13 cellular contexts compared by ENCODE assay signal in the genomic region with DNA sequence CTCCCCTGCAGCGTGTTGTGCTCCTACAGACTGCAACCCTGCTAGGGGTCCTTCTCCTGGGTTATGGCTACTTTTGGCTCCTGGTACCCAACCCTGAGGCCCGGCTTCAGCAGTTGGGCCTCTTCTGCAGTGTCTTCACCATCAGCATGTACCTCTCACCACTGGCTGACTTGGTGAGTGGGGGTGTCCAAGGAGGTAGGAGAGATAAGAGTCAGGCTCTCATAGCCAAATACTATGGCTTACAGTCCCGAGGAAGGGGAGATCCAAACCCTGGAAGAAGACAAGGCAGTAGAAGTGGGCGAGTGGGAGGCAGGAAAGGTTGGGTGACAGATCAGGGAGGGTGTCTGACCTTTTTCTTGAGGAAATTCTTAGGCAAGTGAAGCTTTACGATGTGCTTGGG. TPM values are rescaled to one million over a fixed set of nuclear protein-coding genes. Genes with fewer than 3 reads are reported as not detected.
A peak's percentile ranks its signal among the peaks of the same experiment; 100 is the strongest.
DNase-seq lines count a peak whose midpoint lies in the region; ATAC-seq and TF ChIP-seq lines count a peak whose summit lies in the region.
"Had no signal": no experiment of that assay in that cellular context is flagged by ENCODE, and none has a peak within 500 bp of the region (broad histone marks: within the 10 kb centered on the region; RNA-seq: fewer than 3 reads in every experiment).

No MANE protein-coding gene starts in this region.

- no peak for ATAC-seq in GM19397 (IDR thresholded peaks at IDR 0.05; ENCODE audit: unreplicated experiment)
- no peak for ATAC-seq in Right ventricle myocardium inferior
- ATAC-seq: left lung had no signal

- H3K4me1 Mint-ChIP-seq in HFFc6 (ENCODE audit: low read depth): peaks cover 36% of the 10 kb centered on the region
- H3K4me1 Mint-ChIP-seq in activated T-helper 2 cell treated with anti-CD3 and anti-CD28 coated beads, Interferon-gamma antibody, Interleukin-2, Interleukin-4, amounts not matched to agents 10 μg/mL and 5 μg/mL and 100 μg/mL, durations not matched to agents 14 hours and 24 hours and 36 hours (ENCODE audit: low read depth): peaks cover 34% of the 10 kb centered on the region

- H3K9ac ChIP-seq in mucosa of rectum (ENCODE audit: low read depth in 1 of 2, low read length in 2 of 2): peak overlapping the region; percentile 0 to 96

- peaks cover 16% of the 10 kb centered on the region in 2 donors for H3K36me3 ChIP-seq in mucosa of rectum (ENCODE audit: control insufficient read depth in 2 of 2, insufficient read depth in 2 of 2, low read length in 2 of 2)

- H3K27ac ChIP-seq in C4-2B: peak overlapping the region; percentile 95
- H3K27ac ChIP-seq in mucosa of rectum (ENCODE audit: low read depth in 2 of 2, low read length in 2 of 2): peak overlapping the region; percentile 97 to 100
- H3K27ac ChIP-seq in dorsolateral prefrontal cortex: peak overlapping the region in 25 of 59 donors; percentile 27 to 97 (median 94)

- intact Hi-C loops in activated T-helper 2 cell treated with anti-CD3 and anti-CD28 coated beads, Interferon-gamma antibody, Interleukin-2, Interleukin-4, amounts not matched to agents 10 μg/mL and 5 μg/mL and 100 μg/mL, durations not matched to agents 14 hours and 24 hours and 36 hours (cut with micrococcal nuclease): loop anchor here (5.0 kb wide), 1 partner anchor 915 kb away; the partner anchor contains the start of gene UBAP2L
- intact Hi-C loops in dorsolateral prefrontal cortex (cut with DNase I): no loop called here
- intact Hi-C loops in Right ventricle myocardium inferior (cut with DNase I): loop anchor here (2.0 kb wide), 1 partner anchor 29 kb away; no protein-coding TSS in a partner anchor

- DNase-seq in HFFc6: no peak
- no peak for DNase-seq in activated T-helper 2 cell treated with anti-CD3 and anti-CD28 coated beads, Interferon-gamma antibody, Interleukin-2, Interleukin-4, amounts not matched to agents 10 μg/mL and 5 μg/mL and 100 μg/mL, durations not matched to agents 14 hours and 24 hours and 36 hours (ENCODE audit: low spot score)
- no peak for DNase-seq in NCI-H187 treated with DMSO at 0.1 percent for 48 hours (lab: John Stamatoyannopoulos, UW)
- DNase-seq in dorsolateral prefrontal cortex: no peak
- no peak for DNase-seq in Right ventricle myocardium inferior (ENCODE audit: missing footprints)
- DNase-seq: foreskin melanocyte, left lung, Right ventricle myocardium superior had no signal

- H3K4me3 ChIP-seq in mucosa of rectum (ENCODE audit: low read length in 2 of 2) (peak overlapping the region in 1 of 2 donors; percentile 46), dorsolateral prefrontal cortex (peak overlapping the region in 1 of 59 donors; percentile 73)
- H3K4me3 ChIP-seq: cardiac muscle cell had no signal

- peak overlapping the region; percentile 99 for H3K27ac Mint-ChIP-seq in HFFc6
- peak overlapping the region; percentile 97 for H3K27ac Mint-ChIP-seq in activated T-helper 2 cell treated with anti-CD3 and anti-CD28 coated beads, Interferon-gamma antibody, Interleukin-2, Interleukin-4, amounts not matched to agents 10 μg/mL and 5 μg/mL and 100 μg/mL, durations not matched to agents 14 hours and 24 hours and 36 hours

- TF ChIP-seq CTCF in C4-2B (conservative IDR thresholded peaks at IDR 0.05) (no peak), HFFc6 (IDR thresholded peaks at IDR 0.05) (no peak), dorsolateral prefrontal cortex (IDR thresholded peaks at IDR 0.05 in 54 of 56, conservative IDR thresholded peaks at IDR 0.05 in 2 of 56; ENCODE audit: low read depth in 1 of 56, partially characterized antibody in 56 of 56) (no peak)

- H3K9me3 Mint-ChIP-seq in HFFc6: no peaks in the 10 kb centered on the region
- no peaks in the 10 kb centered on the region for H3K9me3 Mint-ChIP-seq in activated T-helper 2 cell treated with anti-CD3 and anti-CD28 coated beads, Interferon-gamma antibody, Interleukin-2, Interleukin-4, amounts not matched to agents 10 μg/mL and 5 μg/mL and 100 μg/mL, durations not matched to agents 14 hours and 24 hours and 36 hours

- H3K9me3 ChIP-seq in mucosa of rectum (ENCODE audit: control insufficient read depth in 2 of 2, low read length in 2 of 2): no peaks in the 10 kb centered on the region
- H3K9me3 ChIP-seq: left lung, right atrium auricular region had no signal

- peaks cover 8% of the 10 kb centered on the region for H3K27me3 Mint-ChIP-seq in HFFc6 (ENCODE audit: insufficient read depth)
- H3K27me3 Mint-ChIP-seq in activated T-helper 2 cell treated with anti-CD3 and anti-CD28 coated beads, Interferon-gamma antibody, Interleukin-2, Interleukin-4, amounts not matched to agents 10 μg/mL and 5 μg/mL and 100 μg/mL, durations not matched to agents 14 hours and 24 hours and 36 hours (ENCODE audit: low read depth): no peaks in the 10 kb centered on the region

- H3K27me3 ChIP-seq in mucosa of rectum (ENCODE audit: control insufficient read depth in 2 of 2, insufficient read depth in 2 of 2, low read length in 2 of 2) (no peaks in the 10 kb centered on the region), dorsolateral prefrontal cortex (no peaks in the 10 kb centered on the region)
- H3K27me3 ChIP-seq: cardiac muscle cell, left lung, right atrium auricular region had no signal

- H3K4me3 Mint-ChIP-seq in HFFc6: peak overlapping the region; percentile 95
- H3K4me3 Mint-ChIP-seq in activated T-helper 2 cell treated with anti-CD3 and anti-CD28 coated beads, Interferon-gamma antibody, Interleukin-2, Interleukin-4, amounts not matched to agents 10 μg/mL and 5 μg/mL and 100 μg/mL, durations not matched to agents 14 hours and 24 hours and 36 hours (ENCODE audit: low read depth): peak overlapping the region; percentile 91

- H3K4me1 ChIP-seq in mucosa of rectum (ENCODE audit: control insufficient read depth in 2 of 2, insufficient read depth in 2 of 2, low read length in 2 of 2): peaks cover 36 to 57% of the 10 kb centered on the region in 2 donors

- H3K36me3 Mint-ChIP-seq in HFFc6 (ENCODE audit: low read depth): peaks cover 14% of the 10 kb centered on the region
- H3K36me3 Mint-ChIP-seq in activated T-helper 2 cell treated with anti-CD3 and anti-CD28 coated beads, Interferon-gamma antibody, Interleukin-2, Interleukin-4, amounts not matched to agents 10 μg/mL and 5 μg/mL and 100 μg/mL, durations not matched to agents 14 hours and 24 hours and 36 hours (ENCODE audit: low read depth): peaks cover 37% of the 10 kb centered on the region

RNA-seq across cellular contexts. Expression of gene SLC50A1, which starts 1.9 kb away (rescaled TPM):
- total RNA-seq in HFFc6 (2021; fragmentation: NEBNext Ultra II Directional; extraction: Animal tissue kit (Norgen Biotek cat#: 25700)): 10 to 100 TPM; 23.5 to 36.4 (median 29.5) TPM
- total RNA-seq in activated T-helper 2 cell treated with anti-CD3 and anti-CD28 coated beads, Interferon-gamma antibody, Interleukin-2, Interleukin-4, amounts not matched to agents 10 μg/mL and 5 μg/mL and 100 μg/mL, durations not matched to agents 14 hours and 24 hours and 36 hours: 56.9 and 58.0 TPM in 2 replicates
- 10 to 100 TPM in 40 of 120 experiments, 1 to 10 TPM in 80; 4.8 to 17.0 (median 9.0) TPM for total RNA-seq in dorsolateral prefrontal cortex
- total RNA-seq in Right ventricle myocardium inferior: 9.3 TPM

RNA-seq across cellular contexts. Expression of gene DPM3, which starts 2.8 kb away (rescaled TPM):
- 100 to 1,000 TPM in 1 of 6 experiments, 10 to 100 TPM in 5; 66.2 to 110 (median 86.2) TPM for total RNA-seq in HFFc6 (2021; fragmentation: NEBNext Ultra II Directional; extraction: Animal tissue kit (Norgen Biotek cat#: 25700))
- 49.0 and 51.0 TPM in 2 replicates for total RNA-seq in activated T-helper 2 cell treated with anti-CD3 and anti-CD28 coated beads, Interferon-gamma antibody, Interleukin-2, Interleukin-4, amounts not matched to agents 10 μg/mL and 5 μg/mL and 100 μg/mL, durations not matched to agents 14 hours and 24 hours and 36 hours
- 10 to 100 TPM; 28.0 to 77.8 (median 52.8) TPM for total RNA-seq in dorsolateral prefrontal cortex
- 55.7 TPM for total RNA-seq in Right ventricle myocardium inferior

RNA-seq across cellular contexts. Expression of gene EFNA1, which starts 9.9 kb away (rescaled TPM):
- total RNA-seq in HFFc6 (2021; fragmentation: NEBNext Ultra II Directional; extraction: Animal tissue kit (Norgen Biotek cat#: 25700)): under 1 TPM in 1 of 6 experiments, not detected in 5; 0.19 TPM
- total RNA-seq in activated T-helper 2 cell treated with anti-CD3 and anti-CD28 coated beads, Interferon-gamma antibody, Interleukin-2, Interleukin-4, amounts not matched to agents 10 μg/mL and 5 μg/mL and 100 μg/mL, durations not matched to agents 14 hours and 24 hours and 36 hours: 0.18 and 0.39 TPM in 2 replicates
- total RNA-seq in dorsolateral prefrontal cortex (100 to 1,000 TPM in 1 of 120 experiments, 10 to 100 TPM in 118, 1 to 10 TPM in 1; 8.7 to 144 (median 30.1) TPM), Right ventricle myocardium inferior (43.9 TPM)

RNA-seq across cellular contexts. Expression of gene KRTCAP2, which starts 35.6 kb away (rescaled TPM):
- total RNA-seq in HFFc6 (2021; fragmentation: NEBNext Ultra II Directional; extraction: Animal tissue kit (Norgen Biotek cat#: 25700)): 100 to 1,000 TPM; 231 to 351 (median 285) TPM
- total RNA-seq in activated T-helper 2 cell treated with anti-CD3 and anti-CD28 coated beads, Interferon-gamma antibody, Interleukin-2, Interleukin-4, amounts not matched to agents 10 μg/mL and 5 μg/mL and 100 μg/mL, durations not matched to agents 14 hours and 24 hours and 36 hours: 237 and 247 TPM in 2 replicates
- total RNA-seq in dorsolateral prefrontal cortex: 100 to 1,000 TPM in 14 of 120 experiments, 10 to 100 TPM in 106; 49.0 to 130 (median 82.4) TPM
- 118 TPM for total RNA-seq in Right ventricle myocardium inferior

RNA-seq across cellular contexts. Expression of gene TRIM46, which starts 36.1 kb away (rescaled TPM):
- total RNA-seq in HFFc6 (2021; fragmentation: NEBNext Ultra II Directional; extraction: Animal tissue kit (Norgen Biotek cat#: 25700)): 1 to 10 TPM; 5.1 to 7.1 (median 6.1) TPM
- 10.7 and 11.5 TPM in 2 replicates for total RNA-seq in activated T-helper 2 cell treated with anti-CD3 and anti-CD28 coated beads, Interferon-gamma antibody, Interleukin-2, Interleukin-4, amounts not matched to agents 10 μg/mL and 5 μg/mL and 100 μg/mL, durations not matched to agents 14 hours and 24 hours and 36 hours
- 10 to 100 TPM; 10.2 to 31.0 (median 19.3) TPM for total RNA-seq in dorsolateral prefrontal cortex
- total RNA-seq in Right ventricle myocardium inferior: 0.16 TPM

Comparison
In these comparisons a context has a peak if more than half of its experiments do, and no peak if none do; other contexts are left out.
1. intact Hi-C loops: an anchor here in activated T-helper 2 cell treated with anti-CD3 and anti-CD28 coated beads, Interferon-gamma antibody, Interleukin-2, Interleukin-4, amounts not matched to agents 10 μg/mL and 5 μg/mL and 100 μg/mL, durations not matched to agents 14 hours and 24 hours and 36 hours (5.0 kb wide) and Right ventricle myocardium inferior (2.0 kb wide); none called in dorsolateral prefrontal cortex.